Comparison of ENCODE assay signal across 11 cellular contexts in the genomic region with DNA sequence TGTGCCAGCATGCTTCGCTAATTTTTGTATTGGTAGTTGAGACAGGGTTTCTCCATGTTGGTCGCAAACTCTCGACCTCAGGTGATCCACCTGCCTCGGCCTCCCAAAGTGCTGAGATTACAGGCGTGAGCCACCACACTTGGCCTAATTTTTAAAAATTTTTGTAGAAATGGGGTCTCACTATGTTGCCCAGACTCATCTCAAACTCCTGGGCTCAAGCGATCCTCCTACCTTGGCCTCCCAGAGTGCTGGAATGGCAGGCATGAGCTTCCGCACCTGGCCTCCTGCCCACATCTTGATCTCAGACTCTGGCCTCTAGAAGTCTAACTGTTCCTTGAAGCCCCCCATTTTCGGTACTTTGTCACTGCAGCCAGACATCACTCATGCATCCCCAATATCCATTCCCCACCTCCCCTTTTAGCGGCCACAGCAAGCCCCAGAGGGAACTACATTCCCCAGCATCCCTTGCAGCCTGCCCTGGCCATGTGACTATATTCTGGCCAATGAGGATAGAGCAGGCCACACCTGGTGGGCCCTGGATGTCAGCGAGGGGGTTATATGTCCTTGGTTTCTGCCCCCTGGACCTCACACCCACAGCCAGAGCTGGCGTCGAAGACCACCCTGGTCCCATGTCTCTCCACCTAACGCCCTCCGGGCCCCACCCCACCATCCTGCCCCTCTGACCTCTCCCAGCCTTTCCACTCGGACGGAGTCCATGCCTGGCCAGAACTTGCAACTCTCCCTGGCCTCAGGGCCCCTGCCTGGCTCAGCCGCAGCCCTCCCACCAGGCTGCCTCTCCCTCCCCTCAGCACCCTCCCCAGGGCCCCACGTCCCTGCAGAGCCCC. TPM values are rescaled to one million over a fixed set of nuclear protein-coding genes. Genes with fewer than 3 reads are reported as not detected.
A peak's percentile ranks its signal among the peaks of the same experiment; 100 is the strongest.
DNase-seq lines count a peak whose midpoint lies in the region; ATAC-seq and TF ChIP-seq lines count a peak whose summit lies in the region.
"Had no signal": no experiment of that assay in that cellular context is flagged by ENCODE, and none has a peak within 500 bp of the region (broad histone marks: within the 10 kb centered on the region; RNA-seq: fewer than 3 reads in every experiment).

No MANE protein-coding gene starts in this region.

- H3K4me1 ChIP-seq in foreskin keratinocyte: no peaks in the 10 kb centered on the region

- no peak overlapping the region for H3K27ac ChIP-seq in foreskin keratinocyte
- H3K27ac ChIP-seq: BLaER1 treated with 17β-estradiol and CSF1 and Interleukin-3, amounts not matched to agents 10 nM and 100 nM had no signal

- H3K27me3 ChIP-seq in foreskin keratinocyte: peaks cover 26% of the 10 kb centered on the region

- TF ChIP-seq CTCF in foreskin keratinocyte (conservative IDR thresholded peaks at IDR 0.05): no peak

- DNase-seq in 8988T: peak; percentile 87
- peak; percentile 51 for DNase-seq in Daoy (ENCODE audit: low read depth)
- peak; percentile 44 for DNase-seq in NCI-H2171 (lab: John Stamatoyannopoulos, UW)
- DNase-seq in foreskin keratinocyte: no peak
- DNase-seq in SIG-M5 (lab: John Stamatoyannopoulos, UW): no peak
- no peak for DNase-seq in stimulated activated CD4-positive, alpha-beta T cell treated with anti-CD3 and anti-CD28 coated beads, Interleukin-4, amount 100 ng/mL, for 24 hours
- no peak for DNase-seq in DMS79 treated with DMSO at 0.1 percent for 48 hours (lab: John Stamatoyannopoulos, UW)
- DNase-seq: activated CD8-positive, alpha-beta memory T cell treated with anti-CD3 and anti-CD28 coated beads, Interleukin-2, amount 50 U/mL, for 4 hours; activated naive CD8-positive, alpha-beta T cell treated with anti-CD3 and anti-CD28 coated beads, Interleukin-2, amount 50 U/mL, for 24 hours had no signal

- ATAC-seq in foreskin keratinocyte (peak; percentile 44), GM18907 (IDR thresholded peaks at IDR 0.05; ENCODE audit: unreplicated experiment) (no peak)
- ATAC-seq: activated naive CD8-positive, alpha-beta T cell treated with anti-CD3 and anti-CD28 coated beads, Interleukin-2, amount 50 U/mL, for 24 hours had no signal

RNA-seq across cellular contexts. Expression of a gene that starts 33.8 kb away (rescaled TPM):
- 15.1 and 19.0 TPM in 2 replicates for total RNA-seq in Daoy (2014; rRNA removed; shearing (Covaris generic))
- 19.7 and 20.8 TPM in 2 replicates for total RNA-seq in foreskin keratinocyte
- polyA plus RNA-seq in foreskin keratinocyte: 20.6 and 28.1 TPM in 2 replicates

Comparison
In these comparisons a context has a peak if more than half of its experiments do, and no peak if none do; other contexts are left out.
1. DNase-seq: peak in 8988T (single experiment), Daoy (single experiment) and NCI-H2171 (single experiment); none in foreskin keratinocyte (0 of 2), SIG-M5 (single experiment), stimulated activated CD4-positive, alpha-beta T cell treated with anti-CD3 and anti-CD28 coated beads, Interleukin-4, amount 100 ng/mL, for 24 hours (single experiment) and DMS79 treated with DMSO at 0.1 percent for 48 hours (single experiment).